In the genomic region with DNA sequence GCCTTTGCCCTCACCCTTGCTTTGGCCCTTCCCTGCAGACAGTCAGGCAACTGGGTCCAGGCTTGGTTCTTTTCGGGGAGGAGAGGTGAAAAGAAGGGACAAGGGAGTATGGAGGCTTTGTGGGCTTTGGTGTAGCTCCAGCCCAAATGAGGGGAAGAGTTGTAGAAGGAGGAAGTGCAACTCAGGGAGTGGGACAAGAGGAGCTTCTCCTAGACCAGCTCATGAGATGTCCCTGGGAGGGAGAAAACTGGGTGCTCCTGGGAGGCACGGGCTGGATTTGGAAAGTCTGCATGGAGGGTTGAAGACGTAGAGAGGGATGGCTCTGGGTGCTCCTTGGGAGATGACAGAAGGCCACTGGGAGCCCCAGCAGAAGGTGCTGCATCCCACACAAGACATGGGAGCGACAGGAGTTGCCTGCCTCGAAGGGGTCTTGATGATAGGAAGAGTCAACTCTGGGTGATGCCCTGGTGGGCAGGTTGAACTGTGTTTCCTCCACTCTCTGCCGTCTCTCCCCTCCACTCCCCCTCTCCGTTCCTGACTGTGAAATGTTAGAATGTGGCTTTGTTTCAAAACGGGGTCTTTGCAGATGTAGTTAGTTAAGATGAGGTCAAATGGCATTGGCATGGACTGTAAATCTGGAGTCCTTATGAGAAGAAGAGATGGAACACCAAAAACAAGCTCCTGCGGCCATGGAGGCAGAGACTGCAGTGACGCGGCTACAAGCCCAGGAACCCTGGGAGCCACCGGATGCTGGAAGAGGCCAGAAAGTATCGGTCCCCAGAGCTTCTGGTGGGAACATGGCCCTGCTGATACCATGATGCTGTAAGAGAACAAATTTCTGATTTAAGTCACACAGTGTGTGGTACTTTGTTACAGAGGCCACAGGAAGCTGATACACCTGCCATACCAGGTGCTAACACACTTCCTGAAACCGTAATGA, we compare ENCODE assay signal across 32 cellular contexts.
"Had no signal": no experiment of that assay in that cellular context is flagged by ENCODE, and none has a peak within 500 bp of the region (broad histone marks: within the 10 kb centered on the region; RNA-seq: fewer than 3 reads in every experiment).

No MANE protein-coding gene starts in this region.

- H3K27ac Mint-ChIP-seq: activated CD4-positive, alpha-beta memory T cell treated with anti-CD3 and anti-CD28 coated beads for 36 hours; activated CD4-positive, alpha-beta T cell treated with anti-CD3 and anti-CD28 coated beads for 36 hours; activated naive CD4-positive, alpha-beta T cell treated with anti-CD3 and anti-CD28 coated beads, Interleukin-2, amount 50 U/mL, for 24 hours; activated naive CD8-positive, alpha-beta T cell treated with anti-CD3 and anti-CD28 coated beads, Interleukin-2, amount 10 ng/mL, durations not matched to agents 7 days and 5 days; activated T-helper 2 cell treated with anti-CD3 and anti-CD28 coated beads, Interferon-gamma antibody, Interleukin-2, Interleukin-4, amounts not matched to agents 10 μg/mL and 5 μg/mL and 100 μg/mL, durations not matched to agents 14 hours and 24 hours and 36 hours; T-helper 1 cell treated with Interleukin-12 subunit alpha and Interleukin-12 subunit beta and Interleukin-4 antibody, amounts not matched to agents 30 μg/mL and 1 μg/mL, for 36 hours; T-helper 2 cell treated with Interferon-gamma antibody and Interleukin-4, amounts not matched to agents 5 μg/mL and 100 μg/mL, for 36 hours had no signal

- H3K9me3 Mint-ChIP-seq: activated CD4-positive, alpha-beta memory T cell treated with anti-CD3 and anti-CD28 coated beads for 36 hours; activated naive CD4-positive, alpha-beta T cell treated with anti-CD3 and anti-CD28 coated beads, Interleukin-2, amount 50 U/mL, for 24 hours; activated T-helper 2 cell treated with anti-CD3 and anti-CD28 coated beads, Interferon-gamma antibody, Interleukin-2, Interleukin-4, amounts not matched to agents 10 μg/mL and 5 μg/mL and 100 μg/mL, durations not matched to agents 14 hours and 24 hours and 36 hours; T-helper 1 cell treated with Interleukin-12 subunit alpha and Interleukin-12 subunit beta and Interleukin-4 antibody, amounts not matched to agents 30 μg/mL and 1 μg/mL, for 36 hours had no signal

- H3K36me3 Mint-ChIP-seq: activated CD4-positive, alpha-beta memory T cell treated with anti-CD3 and anti-CD28 coated beads for 36 hours; activated naive CD4-positive, alpha-beta T cell treated with anti-CD3 and anti-CD28 coated beads, Interleukin-2, amount 50 U/mL, for 24 hours; activated naive CD8-positive, alpha-beta T cell treated with anti-CD3 and anti-CD28 coated beads, Interleukin-2, amount 10 ng/mL, durations not matched to agents 7 days and 5 days had no signal

- ATAC-seq: activated CD4-positive, alpha-beta T cell treated with anti-CD3 and anti-CD28 coated beads for 36 hours; activated CD4-positive, CD25-positive, alpha-beta regulatory T cell treated with anti-CD3 and anti-CD28 coated beads, Interleukin-2, amount 50 U/mL, for 24 hours; PC-3 had no signal

- H3K4me3 ChIP-seq: ascending aorta, cardiac muscle cell, Peyer's patch, SJSA1 had no signal

- H3K27ac ChIP-seq: ascending aorta, cardiac muscle cell, Peyer's patch, SJSA1 had no signal

- DNase-seq: activated CD4-positive, alpha-beta memory T cell treated with anti-CD3 and anti-CD28 coated beads for 36 hours; activated CD4-positive, alpha-beta T cell treated with anti-CD3 and anti-CD28 coated beads for 36 hours; activated CD4-positive, alpha-beta T cell treated with anti-CD3 and anti-CD28 coated beads, Interleukin-2, amount 50 U/mL, for 1 hour; activated gamma-delta T cell; activated naive CD4-positive, alpha-beta T cell treated with Interleukin-2 at 50 U/mL for 16 hours; activated naive CD8-positive, alpha-beta T cell treated with anti-CD3 and anti-CD28 coated beads, Interleukin-2, amount 10 ng/mL, durations not matched to agents 7 days and 5 days; activated T-cell treated with anti-CD3 and anti-CD28 coated beads, Interleukin-2, amount 50 U/mL, for 1 hour; amygdala; Kasumi-1; KG1; NCI-H1092 treated with DMSO at 0.1 percent for 48 hours; NCI-H1417; NCI-H146; NCI-H187 treated with DMSO at 0.1 percent for 48 hours; NCI-H2081; NCI-H345; NCI-H526; NCI-H748 treated with DMSO at 0.1 percent for 48 hours; NK-92 treated with Interleukin-12 subunit alpha and Interleukin-12 subunit beta, amount 100 ng/mL, for 24 hours; PC-3; RPMI8226; SHP77 treated with DMSO at 0.1 percent for 48 hours; SK-N-SH had no signal

- H3K4me3 Mint-ChIP-seq: activated CD4-positive, alpha-beta memory T cell treated with anti-CD3 and anti-CD28 coated beads for 36 hours; activated CD4-positive, alpha-beta T cell treated with anti-CD3 and anti-CD28 coated beads for 36 hours; activated naive CD4-positive, alpha-beta T cell treated with anti-CD3 and anti-CD28 coated beads, Interleukin-2, amount 50 U/mL, for 24 hours; activated naive CD8-positive, alpha-beta T cell treated with anti-CD3 and anti-CD28 coated beads, Interleukin-2, amount 10 ng/mL, durations not matched to agents 7 days and 5 days; T-helper 1 cell treated with Interleukin-12 subunit alpha and Interleukin-12 subunit beta and Interleukin-4 antibody, amounts not matched to agents 30 μg/mL and 1 μg/mL, for 36 hours; T-helper 2 cell treated with Interferon-gamma antibody and Interleukin-4, amounts not matched to agents 5 μg/mL and 100 μg/mL, for 36 hours had no signal

- H3K4me1 Mint-ChIP-seq: activated CD4-positive, alpha-beta T cell treated with anti-CD3 and anti-CD28 coated beads for 36 hours; activated naive CD4-positive, alpha-beta T cell treated with anti-CD3 and anti-CD28 coated beads, Interleukin-2, amount 50 U/mL, for 24 hours; activated naive CD8-positive, alpha-beta T cell treated with anti-CD3 and anti-CD28 coated beads, Interleukin-2, amount 10 ng/mL, durations not matched to agents 7 days and 5 days had no signal

- H3K27me3 Mint-ChIP-seq: activated CD4-positive, alpha-beta memory T cell treated with anti-CD3 and anti-CD28 coated beads for 36 hours; activated CD4-positive, alpha-beta T cell treated with anti-CD3 and anti-CD28 coated beads for 36 hours; activated naive CD8-positive, alpha-beta T cell treated with anti-CD3 and anti-CD28 coated beads, Interleukin-2, amount 10 ng/mL, durations not matched to agents 7 days and 5 days had no signal
